16 cellular contexts compared by ENCODE assay signal in the genomic region with DNA sequence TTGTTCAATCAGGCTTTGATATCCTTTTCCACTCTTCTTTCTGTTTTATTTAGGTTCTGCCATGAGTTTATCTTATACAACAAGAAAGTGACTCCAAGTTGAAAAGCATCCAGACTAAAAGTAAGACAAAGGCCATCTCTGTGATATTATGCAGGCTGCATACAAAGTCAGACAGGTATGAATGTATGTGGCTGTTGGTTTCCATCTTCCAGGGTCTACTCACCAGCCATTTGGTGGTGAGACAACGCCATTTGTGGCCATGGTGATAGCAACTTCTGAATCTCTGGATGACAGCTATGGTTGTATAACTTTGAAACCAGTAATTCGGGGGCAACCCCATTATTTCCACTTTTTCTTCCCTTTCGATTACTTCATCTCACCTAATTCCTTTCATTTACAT. TPM values are rescaled to one million over a fixed set of nuclear protein-coding genes. Genes with fewer than 3 reads are reported as not detected.
DNase-seq lines count a peak whose midpoint lies in the region; ATAC-seq, FAIRE-seq and TF ChIP-seq lines count a peak whose summit lies in the region.
"Had no signal": no experiment of that assay in that cellular context is flagged by ENCODE, and none has a peak within 500 bp of the region (broad histone marks: within the 10 kb centered on the region; RNA-seq: fewer than 3 reads in every experiment).

No MANE protein-coding gene starts in this region.

- CTCF ChIA-PET in GM12878 (lab: Yijun Ruan, JAX): interaction anchor here (0.9 to 4.8 kb wide), 8 partner anchors 11 to 200 kb away, joined by 3 to 31 read pairs (median 6); no protein-coding TSS in a partner anchor

- RAD21 ChIA-PET in GM12878 (lab: Charles Lee; ENCODE audit: unreplicated experiment): interaction anchor here (0.9 to 5.3 kb wide), 8 partner anchors 10 to 171 kb away, joined by 3 to 76 read pairs (median 20); a partner anchor contains a TSS

- no peak for DNase-seq in activated CD4-positive, CD25-positive, alpha-beta regulatory T cell treated with anti-CD3 and anti-CD28 coated beads, Interleukin-2, amount 50 U/mL, for 72 hours
- peak; percentile 37 for DNase-seq in GM12865 (ENCODE audit: low read depth)
- no peak for DNase-seq in GM19239 (ENCODE audit: insufficient read length, low spot score)
- DNase-seq in GM12878 (ENCODE audit: low read depth, low spot score): no peak
- no peak for DNase-seq in thyroid gland
- DNase-seq in cerebellum (ENCODE audit: low spot score): no peak
- DNase-seq: CD4-positive, alpha-beta memory T cell; DMS153; DMS79; GF-D8; H9 had no signal

- no peaks in the 10 kb centered on the region for H4K20me1 ChIP-seq in GM12878 (ENCODE audit: control insufficient read depth, insufficient read depth)

- H3K9me3 ChIP-seq in GM12878 (replicated peaks; ENCODE audit: control insufficient read depth, insufficient read depth, low read length): peaks cover 2% of the 10 kb centered on the region; the same call in 1 of the 3 replicates
- no peaks in the 10 kb centered on the region for H3K9me3 ChIP-seq in thyroid gland
- H3K9me3 ChIP-seq: BLaER1 had no signal

- peaks cover 17% of the 10 kb centered on the region for H3K4me1 ChIP-seq in GM12878 (ENCODE audit: control insufficient read depth, insufficient read depth, low read length)
- no peaks in the 10 kb centered on the region for H3K4me1 ChIP-seq in thyroid gland
- H3K4me1 ChIP-seq: BLaER1 had no signal

- TF ChIP-seq POLR2A in GM12878 (IDR thresholded peaks at IDR 0.05; ENCODE audit: low read depth, low read length): no peak
- TF ChIP-seq POLR2A in thyroid gland (IDR thresholded peaks at IDR 0.05): no peak

- peak in 1 of 2 experiments; percentile 46; a peak in 1 of 4 replicates for TF ChIP-seq EP300 in GM12878 (IDR thresholded peaks at IDR 0.05; ENCODE audit: borderline replicate concordance in 1 of 2, control insufficient read depth in 1 of 2, low read depth in 2 of 2, low read length in 2 of 2)

- no TSS peak for BruUV-seq in GM12878 (replicated peaks; lab: Mats Ljungman, UMichigan)

- no peak overlapping the region for H3K4me2 ChIP-seq in GM12878 (ENCODE audit: control insufficient read depth, insufficient read depth)
- H3K4me2 ChIP-seq: BLaER1 had no signal

- H2AFZ ChIP-seq in GM12878 (ENCODE audit: control insufficient read depth, low read depth, low read length): peak overlapping the region; percentile 37

- 0% methylated on average over 3 of the region's 3 CpGs for WGBS in GM12878 (ENCODE audit: insufficient coverage, insufficient replicate concordance, low lambda C conversion rate, missing lambda C conversion rate)
- 90 to 94% methylated on average over 3 of the region's 3 CpGs for WGBS in thyroid gland, 2 donors

- SMC1A ChIA-PET in GM12878 (lab: Charles Lee; ENCODE audit: uncharacterized antibody, unreplicated experiment): interaction anchor here (1.6 to 3.5 kb wide), 7 partner anchors 11 to 52 kb away, joined by 5 to 36 read pairs (median 13); no protein-coding TSS in a partner anchor

- H3K27me3 ChIP-seq in GM12878 (replicated peaks in 1 of 2; ENCODE audit: control insufficient read depth in 2 of 2, insufficient read depth in 2 of 2, low read length in 1 of 2) (no peaks in the 10 kb centered on the region), thyroid gland (no peaks in the 10 kb centered on the region)

- intact Hi-C loops in GM12878 (cut with micrococcal nuclease; ENCODE audit: unreplicated experiment) (loop anchor here (1.0 to 2.0 kb wide), 2 partner anchors 24 to 52 kb away; no protein-coding TSS in a partner anchor), thyroid gland (cut with DNase I) (no loop called here)

- FAIRE-seq in GM19239 (lab: Jason Lieb, UNC) (peak; percentile 96), GM12878 (lab: Jason Lieb, UNC) (peak; percentile 54)
- FAIRE-seq: H1, HepG2 had no signal

- no peaks in the 10 kb centered on the region for H3K36me3 ChIP-seq in GM12878 (ENCODE audit: control insufficient read depth in 2 of 2, insufficient read depth in 2 of 2, low read length in 1 of 2)
- H3K36me3 ChIP-seq in thyroid gland: no peaks in the 10 kb centered on the region
- H3K36me3 ChIP-seq: BLaER1 had no signal

- POLR2A ChIA-PET in GM12878 (lab: Charles Lee): interaction anchor here (0.8 to 2.5 kb wide), 4 partner anchors 17 to 52 kb away, joined by 3 to 17 read pairs (median 4); a partner anchor contains a TSS

- in situ Hi-C loops in GM12878 (cut with MboI): no loop called here

- H3K27ac ChIP-seq in GM12878 (ENCODE audit: control insufficient read depth, insufficient read depth) (peak overlapping the region; percentile 73), thyroid gland (no peak overlapping the region)
- H3K27ac ChIP-seq: 22Rv1, BLaER1 had no signal

- no peak overlapping the region for H3K4me3 ChIP-seq in GM12865 (ENCODE audit: low read depth, low read length)
- no peak overlapping the region for H3K4me3 ChIP-seq in GM12878
- no peak overlapping the region for H3K4me3 ChIP-seq in thyroid gland (replicated peaks in 1 of 3)
- H3K4me3 ChIP-seq: BLaER1 had no signal

- TF ChIP-seq RAD21 in GM12878 (IDR thresholded peaks at IDR 0.05; ENCODE audit: insufficient read depth, low read depth, low read length): no peak

- H3K9ac ChIP-seq in GM12878 (ENCODE audit: control insufficient read depth, insufficient read depth, low read length): no peak overlapping the region
- H3K9ac ChIP-seq: BLaER1 had no signal

- ATAC-seq in activated CD4-positive, CD25-positive, alpha-beta regulatory T cell treated with anti-CD3 and anti-CD28 coated beads, Interleukin-2, amount 50 U/mL, for 24 hours: peak; percentile 43 to 44
- peak; percentile 58 for ATAC-seq in GM12878
- ATAC-seq: HepG2 had no signal

- TF ChIP-seq CTCF in GM12865 (IDR thresholded peaks at IDR 0.05; ENCODE audit: insufficient read depth, low read depth, low read length, missing control alignments) (no peak), GM12878 (IDR thresholded peaks at IDR 0.05 in 2 of 3, conservative IDR thresholded peaks at IDR 0.05 in 1 of 3; ENCODE audit: control insufficient read depth in 2 of 3, extremely low read depth in 1 of 3, insufficient read depth in 1 of 3, low read depth in 3 of 3, low read length in 3 of 3) (no peak), thyroid gland (IDR thresholded peaks at IDR 0.05) (no peak)

- H3K79me2 ChIP-seq in GM12878 (ENCODE audit: control insufficient read depth, insufficient read depth, low read length): no peaks in the 10 kb centered on the region

TF ChIP-seq in GM12878, 131 proteins besides CTCF, POLR2A, EP300 and RAD21 (continues in another document):
- TF ChIP-seq YY1 (IDR thresholded peaks at IDR 0.05; ENCODE audit: low read depth, low read length): peak; percentile 86
- TF ChIP-seq, protein P1, sequence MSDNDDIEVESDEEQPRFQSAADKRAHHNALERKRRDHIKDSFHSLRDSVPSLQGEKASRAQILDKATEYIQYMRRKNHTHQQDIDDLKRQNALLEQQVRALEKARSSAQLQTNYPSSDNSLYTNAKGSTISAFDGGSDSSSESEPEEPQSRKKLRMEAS (IDR thresholded peaks at IDR 0.05; ENCODE audit: low read depth, low read length): no peak
- TF ChIP-seq CREB1 (IDR thresholded peaks at IDR 0.05; ENCODE audit: low read depth): 0 out of 2 replicates have a peak, but pooled peaks have one; percentile 13
- peak in 1 of 2 experiments; percentile 15; a peak in 2 of 4 replicates for TF ChIP-seq IKZF2 (IDR thresholded peaks at IDR 0.05)
- TF ChIP-seq, protein P2, sequence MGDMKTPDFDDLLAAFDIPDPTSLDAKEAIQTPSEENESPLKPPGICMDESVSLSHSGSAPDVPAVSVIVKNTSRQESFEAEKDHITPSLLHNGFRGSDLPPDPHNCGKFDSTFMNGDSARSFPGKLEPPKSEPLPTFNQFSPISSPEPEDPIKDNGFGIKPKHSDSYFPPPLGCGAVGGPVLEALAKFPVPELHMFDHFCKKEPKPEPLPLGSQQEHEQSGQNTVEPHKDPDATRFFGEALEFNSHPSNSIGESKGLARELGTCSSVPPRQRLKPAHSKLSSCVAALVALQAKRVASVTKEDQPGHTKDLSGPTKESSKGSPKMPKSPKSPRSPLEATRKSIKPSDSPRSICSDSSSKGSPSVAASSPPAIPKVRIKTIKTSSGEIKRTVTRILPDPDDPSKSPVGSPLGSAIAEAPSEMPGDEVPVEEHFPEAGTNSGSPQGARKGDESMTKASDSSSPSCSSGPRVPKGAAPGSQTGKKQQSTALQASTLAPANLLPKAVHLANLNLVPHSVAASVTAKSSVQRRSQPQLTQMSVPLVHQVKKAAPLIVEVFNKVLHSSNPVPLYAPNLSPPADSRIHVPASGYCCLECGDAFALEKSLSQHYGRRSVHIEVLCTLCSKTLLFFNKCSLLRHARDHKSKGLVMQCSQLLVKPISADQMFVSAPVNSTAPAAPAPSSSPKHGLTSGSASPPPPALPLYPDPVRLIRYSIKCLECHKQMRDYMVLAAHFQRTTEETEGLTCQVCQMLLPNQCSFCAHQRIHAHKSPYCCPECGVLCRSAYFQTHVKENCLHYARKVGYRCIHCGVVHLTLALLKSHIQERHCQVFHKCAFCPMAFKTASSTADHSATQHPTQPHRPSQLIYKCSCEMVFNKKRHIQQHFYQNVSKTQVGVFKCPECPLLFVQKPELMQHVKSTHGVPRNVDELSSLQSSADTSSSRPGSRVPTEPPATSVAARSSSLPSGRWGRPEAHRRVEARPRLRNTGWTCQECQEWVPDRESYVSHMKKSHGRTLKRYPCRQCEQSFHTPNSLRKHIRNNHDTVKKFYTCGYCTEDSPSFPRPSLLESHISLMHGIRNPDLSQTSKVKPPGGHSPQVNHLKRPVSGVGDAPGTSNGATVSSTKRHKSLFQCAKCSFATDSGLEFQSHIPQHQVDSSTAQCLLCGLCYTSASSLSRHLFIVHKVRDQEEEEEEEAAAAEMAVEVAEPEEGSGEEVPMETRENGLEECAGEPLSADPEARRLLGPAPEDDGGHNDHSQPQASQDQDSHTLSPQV (IDR thresholded peaks at IDR 0.05): 0 out of 2 replicates have a peak, but pooled peaks have one; percentile 36

RNA-seq across cellular contexts. Expression of a gene that starts 17.2 kb away (rescaled TPM):
- total RNA-seq in GM12878 (2013; cell fraction: nucleolus; rRNA removed): 187 and 197 TPM in 2 replicates
- total RNA-seq in GM12878 (2014; rRNA removed): 39.3 and 39.4 TPM in 2 replicates
- total RNA-seq in GM12878 (2014; rRNA removed; fragmentation: Illumina TruSeq; extraction: Trizol): 29.0 and 30.2 TPM in 2 replicates
- 29.0 and 34.2 TPM in 2 replicates for total RNA-seq in GM12878 (2021)
- polyA plus RNA-seq in GM12878 (2011; ENCODE audit: low read depth): 22.4 TPM
- polyA plus RNA-seq in GM12878 (2011; rRNA removed): 438 and 577 TPM in 2 replicates
- polyA plus RNA-seq in GM12878 (2011; cell fraction: cytosol; rRNA removed): 261 and 306 TPM in 2 replicates
- polyA plus RNA-seq in GM12878 (2011; cell fraction: nucleus; rRNA removed): 898 and 1,313 TPM in 2 replicates
- polyA plus RNA-seq in GM12878 (2012): 32.3 and 41.3 TPM in 2 replicates
- 39.1 and 44.4 TPM in 2 replicates for polyA plus RNA-seq in GM12878 (2014; fragmentation: Illumina TruSeq; extraction: Trizol)
- polyA plus RNA-seq in GM12878 (2014; fragmentation: Nextera tagmentation; extraction: Ambion mirVana): 10 to 100 TPM; 28.4 to 42.0 TPM
- 41.0 and 44.9 TPM in 2 replicates for polyA plus RNA-seq in GM12878 (2014; rRNA removed)
- polyA plus RNA-seq in GM12878 (2016; fragmentation: Nextera tagmentation; extraction: Ambion mirVana): 10 to 100 TPM; 43.8 to 45.0 TPM
- 233 and 254 TPM in 2 replicates for polyA minus RNA-seq in GM12878 (2011; rRNA and poly(A)+ RNA removed)
- polyA minus RNA-seq in GM12878 (2011; cell fraction: cytosol; rRNA and poly(A)+ RNA removed): 86.2 and 96.9 TPM in 2 replicates
- 343 and 358 TPM in 2 replicates for polyA minus RNA-seq in GM12878 (2011; cell fraction: nucleus; rRNA and poly(A)+ RNA removed)
- 10 to 100 TPM; 18.4 to 21.8 (median 21.6) TPM for total RNA-seq in thyroid gland
- 19.5 TPM for total RNA-seq in cerebellum
